In genomic region chr4:26985836-26986235, GRCh38 we compare ENCODE assay signal across 8 cellular contexts.
DNase-seq lines count a peak whose midpoint lies in the region; ATAC-seq and TF ChIP-seq lines count a peak whose summit lies in the region.

No MANE protein-coding gene starts in this region.

- H3K9me3 ChIP-seq in tibial artery = no peaks in the 10 kb centered on the region

- H3K9me3 Mint-ChIP-seq in activated naive CD8-positive, alpha-beta T cell treated with anti-CD3 and anti-CD28 coated beads for 36 hours = peaks cover 8% of the 10 kb centered on the region

- H3K4me3 Mint-ChIP-seq in activated naive CD8-positive, alpha-beta T cell treated with anti-CD3 and anti-CD28 coated beads for 36 hours = peak overlapping the region; percentile 40

- intact Hi-C loops in tibial artery (cut with DNase I; ENCODE audit: low total_unique reads) = no loop called here

- no peaks in the 10 kb centered on the region for H3K27me3 Mint-ChIP-seq in activated naive CD8-positive, alpha-beta T cell treated with anti-CD3 and anti-CD28 coated beads for 36 hours

- H3K27me3 ChIP-seq in tibial artery = no peaks in the 10 kb centered on the region

- no peak overlapping the region for H3K27ac ChIP-seq in tibial artery

- ATAC-seq in GM21423 (IDR thresholded peaks at IDR 0.05; ENCODE audit: unreplicated experiment) (peak; percentile 92), HG03565 (IDR thresholded peaks at IDR 0.05; ENCODE audit: unreplicated experiment) (peak; percentile 88)

- H3K4me1 ChIP-seq in tibial artery = no peaks in the 10 kb centered on the region

- in situ Hi-C loops in GM13976 (cut with MboI; ENCODE audit: low sequenced_read_pairs, unreplicated experiment) = no loop called here

- H3K36me3 Mint-ChIP-seq in activated naive CD8-positive, alpha-beta T cell treated with anti-CD3 and anti-CD28 coated beads for 36 hours = peaks cover 31% of the 10 kb centered on the region

- H3K4me1 Mint-ChIP-seq in activated naive CD8-positive, alpha-beta T cell treated with anti-CD3 and anti-CD28 coated beads for 36 hours = peaks cover 43% of the 10 kb centered on the region

- DNase-seq in GM13976 (ENCODE audit: low spot score) = peak; percentile 28
- DNase-seq in activated naive CD8-positive, alpha-beta T cell treated with anti-CD3 and anti-CD28 coated beads for 36 hours = peak; percentile 36
- no peak for DNase-seq in NCI-H748 (lab: John Stamatoyannopoulos, UW; ENCODE audit: unreplicated experiment)
- no peak for DNase-seq in tibial artery
- DNase-seq in DMS79 (lab: John Stamatoyannopoulos, UW) = no peak
- no peak for DNase-seq in cerebellum (ENCODE audit: low spot score)

- H3K36me3 ChIP-seq in tibial artery = no peaks in the 10 kb centered on the region

- H3K27ac Mint-ChIP-seq in activated naive CD8-positive, alpha-beta T cell treated with anti-CD3 and anti-CD28 coated beads for 36 hours = peak overlapping the region; percentile 16

- TF ChIP-seq CTCF in GM13976 (IDR thresholded peaks at IDR 0.05; ENCODE audit: borderline replicate concordance, control extremely low read depth, extremely low read depth, insufficient read depth, missing control alignments) (no peak), tibial artery (IDR thresholded peaks at IDR 0.05) (no peak)

- H3K4me3 ChIP-seq in tibial artery = no peak overlapping the region

Comparison
In these comparisons a context has a peak if more than half of its experiments do, and no peak if none do; other contexts are left out.
1. DNase-seq: peak in GM13976 (single experiment) and activated naive CD8-positive, alpha-beta T cell treated with anti-CD3 and anti-CD28 coated beads for 36 hours (single experiment); none in NCI-H748 (single experiment), tibial artery (0 of 2), DMS79 (single experiment) and cerebellum (single experiment).